29 cellular contexts compared by ENCODE assay signal in the genomic region with DNA sequence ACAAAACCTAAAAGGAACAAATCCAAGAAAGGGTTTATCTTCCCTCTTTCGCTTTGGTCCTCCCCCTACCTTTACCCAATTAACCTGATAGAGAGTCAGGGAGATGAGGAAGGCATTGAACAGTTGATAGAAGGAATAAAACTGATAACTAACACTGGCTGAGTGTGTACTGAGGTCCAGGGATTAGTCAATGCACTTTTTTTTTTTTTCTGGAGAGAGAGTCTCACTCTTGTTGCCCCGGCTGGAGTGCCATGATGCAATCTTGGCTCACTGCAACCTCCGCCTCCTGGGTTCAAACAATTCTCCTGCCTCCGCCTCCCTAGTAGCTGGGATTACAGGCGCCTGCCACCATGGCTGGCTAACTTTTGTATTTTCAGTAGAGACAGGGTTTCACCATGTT.
"Had no signal": no experiment of that assay in that cellular context is flagged by ENCODE, and none has a peak within 500 bp of the region (broad histone marks: within the 10 kb centered on the region; RNA-seq: fewer than 3 reads in every experiment).

No MANE protein-coding gene starts in this region.

- H2AFZ ChIP-seq: neural progenitor cell had no signal

- H3K9ac ChIP-seq: neural progenitor cell, parathyroid adenoma had no signal

- H3K4me2 ChIP-seq: neural progenitor cell had no signal

- H3K27ac Mint-ChIP-seq: mesothelial cell of epicardium; natural killer cell; nephron progenitor cell; neural progenitor cell; stimulated activated naive B cell treated with anti-CD40 and anti-IgM and Interleukin-4, amounts not matched to agents 10 μg/mL and 1 μg/mL and 100 μg/mL, for 72 hours had no signal

- H3K9me3 Mint-ChIP-seq: neural progenitor cell had no signal

- H3K4me1 ChIP-seq: left ventricle myocardium inferior, prostate gland, stomach, testis, upper lobe of left lung had no signal

- H3K79me2 ChIP-seq: parathyroid adenoma had no signal

- H3K4me1 Mint-ChIP-seq: natural killer cell, nephron progenitor cell, neural progenitor cell had no signal

- DNase-seq: islet precursor cell; left ventricle myocardium inferior; mesendoderm; naive B cell; natural killer cell; nephron progenitor cell; occipital lobe; retina; right cardiac atrium; stimulated activated CD4-positive, alpha-beta T cell treated with anti-CD3 and anti-CD28 coated beads, Interleukin-12 subunit alpha, Interleukin-12 subunit beta, amount 100 ng/mL, for 4 hours; stimulated activated CD4-positive, alpha-beta T cell treated with anti-CD3 and anti-CD28 coated beads, Interleukin-15, amount 100 ng/mL, for 24 hours; stimulated activated CD4-positive, alpha-beta T cell treated with anti-CD3 and anti-CD28 coated beads, Interleukin-2, amount 100 ng/mL, for 24 hours; stimulated activated CD4-positive, alpha-beta T cell treated with anti-CD3 and anti-CD28 coated beads, Interleukin-4, amount 100 ng/mL, for 1 hour; stimulated activated naive B cell treated with anti-CD40 and anti-IgM and Interleukin-4, amounts not matched to agents 10 μg/mL and 1 μg/mL and 100 μg/mL, for 72 hours; stimulated activated naive CD8-positive, alpha-beta T cell treated with anti-CD3 and anti-CD28 coated beads, Interleukin-15, Interleukin-2, amounts not matched to agents 100 U/mL and 50 U/mL, for 24 hours; stomach; testis; thyroid gland; transverse colon; upper lobe of left lung had no signal

- H3K4me3 ChIP-seq: left ventricle myocardium inferior, lung, neural progenitor cell, prostate gland, skin epidermis, stomach, testis, thyroid gland, transverse colon, upper lobe of left lung, vagina had no signal

- H3K9me3 ChIP-seq: left ventricle myocardium inferior, neutrophil, prostate gland, stomach, testis, thyroid gland, transverse colon, upper lobe of left lung, vagina had no signal

- H3K27me3 Mint-ChIP-seq: naive B cell had no signal

- ATAC-seq: natural killer cell; right cardiac atrium; sciatic nerve; stimulated activated naive B cell treated with anti-CD40 and anti-IgM and Interleukin-4, amounts not matched to agents 10 μg/mL and 1 μg/mL and 100 μg/mL, for 72 hours; stimulated activated naive CD8-positive, alpha-beta T cell treated with anti-CD3 and anti-CD28 coated beads, Interleukin-15, Interleukin-2, amounts not matched to agents 100 U/mL and 50 U/mL, for 24 hours had no signal

- H3K27me3 ChIP-seq: neural progenitor cell, neutrophil, stomach, testis, thyroid gland, upper lobe of left lung, vagina had no signal

- H3K27ac ChIP-seq: left ventricle myocardium inferior, neural progenitor cell, neutrophil, parathyroid adenoma, prostate gland, skin epidermis, stomach, testis, transverse colon, upper lobe of left lung, vagina had no signal

- H3K4me3 Mint-ChIP-seq: mesothelial cell of epicardium; naive B cell; natural killer cell; nephron progenitor cell; neural progenitor cell; stimulated activated naive B cell treated with anti-CD40 and anti-IgM and Interleukin-4, amounts not matched to agents 10 μg/mL and 1 μg/mL and 100 μg/mL, for 72 hours had no signal

- H3K36me3 Mint-ChIP-seq: mesothelial cell of epicardium; naive B cell; natural killer cell; neural progenitor cell; stimulated activated naive B cell treated with anti-CD40 and anti-IgM and Interleukin-4, amounts not matched to agents 10 μg/mL and 1 μg/mL and 100 μg/mL, for 72 hours had no signal
